In the genomic region with DNA sequence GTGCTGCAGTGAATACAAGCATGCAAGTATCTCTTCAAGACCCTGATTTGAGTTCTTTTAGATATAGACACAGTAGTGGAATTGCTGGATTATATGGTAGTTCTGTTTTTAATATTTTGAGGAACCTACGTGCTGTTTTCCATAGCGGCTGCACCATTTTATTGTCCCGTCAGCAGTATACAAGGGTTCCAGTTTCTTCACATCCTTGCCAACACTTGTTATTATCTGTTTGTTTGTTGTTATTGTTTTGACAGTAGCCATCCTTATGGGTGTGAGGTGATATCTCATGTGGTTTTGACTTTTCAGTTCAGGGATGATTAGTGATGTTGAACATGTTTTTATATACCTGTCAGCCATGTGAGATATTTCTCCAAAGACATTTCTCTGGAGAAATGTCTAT, we compare ENCODE assay signal across 28 cellular contexts. TPM values are rescaled to one million over a fixed set of nuclear protein-coding genes. Genes with fewer than 3 reads are reported as not detected.
A peak's percentile ranks its signal among the peaks of the same experiment; 100 is the strongest.
DNase-seq lines count a peak whose midpoint lies in the region; ATAC-seq, FAIRE-seq and TF ChIP-seq lines count a peak whose summit lies in the region.
"Had no signal": no experiment of that assay in that cellular context is flagged by ENCODE, and none has a peak within 500 bp of the region (broad histone marks: within the 10 kb centered on the region; RNA-seq: fewer than 3 reads in every experiment).

No MANE protein-coding gene starts in this region.

- TF ChIP-seq POLR2A in HepG2 (IDR thresholded peaks at IDR 0.05; ENCODE audit: insufficient read depth in 1 of 2, low read depth in 2 of 2, low read length in 2 of 2) (no peak), right lobe of liver (IDR thresholded peaks at IDR 0.05) (no peak), IMR-90 (IDR thresholded peaks at IDR 0.05; ENCODE audit: low read depth, low read length) (no peak), gastrocnemius medialis (IDR thresholded peaks at IDR 0.05) (no peak)

- no peak overlapping the region for H2AK5ac ChIP-seq in IMR-90 (ENCODE audit: low read depth, low read length)

- no peak overlapping the region for H3K14ac ChIP-seq in IMR-90 (replicated peaks; ENCODE audit: low read depth, low read length)

- peaks cover 27% of the 10 kb centered on the region for H3K4me1 Mint-ChIP-seq in endodermal cell
- H3K4me1 Mint-ChIP-seq in stimulated activated memory B cell treated with anti-CD40 and anti-IgM and Interleukin-4, amounts not matched to agents 10 μg/mL and 1 μg/mL and 100 μg/mL, for 72 hours, result no peaks in the 10 kb centered on the region
- H3K4me1 Mint-ChIP-seq: CD14-positive monocyte; CD4-positive, alpha-beta memory T cell; CD8-positive, alpha-beta memory T cell had no signal

- no peak overlapping the region for H2AK9ac ChIP-seq in IMR-90 (replicated peaks; ENCODE audit: low read depth, low read length, poor library complexity)

- H3K9me3 ChIP-seq in HepG2 (ENCODE audit: low read length), result no peaks in the 10 kb centered on the region
- no peaks in the 10 kb centered on the region for H3K9me3 ChIP-seq in right lobe of liver
- H3K9me3 ChIP-seq in IMR-90 (ENCODE audit: control insufficient read depth, insufficient read depth, low read length), result peaks cover 2% of the 10 kb centered on the region; the same call in 1 of the 2 replicates
- H3K9me3 ChIP-seq in endodermal cell (ENCODE audit: control insufficient read depth, low read length), result peaks cover 14% of the 10 kb centered on the region
- H3K9me3 ChIP-seq in smooth muscle cell (replicated peaks; ENCODE audit: low read depth), result no peaks in the 10 kb centered on the region
- no peaks in the 10 kb centered on the region for H3K9me3 ChIP-seq in gastrocnemius medialis
- H3K9me3 ChIP-seq: BE2C, BLaER1 had no signal

- H3F3A ChIP-seq in smooth muscle cell (ENCODE audit: low read depth), result peaks cover 8% of the 10 kb centered on the region

- H3K18ac ChIP-seq in IMR-90 (ENCODE audit: low read depth, low read length), result no peak overlapping the region

- H3K4ac ChIP-seq in IMR-90 (ENCODE audit: low read depth, low read length), result no peak overlapping the region

- no peak overlapping the region for H4K5ac ChIP-seq in IMR-90 (ENCODE audit: low read depth, low read length)

- POLR2A ChIA-PET in HepG2 (lab: Yijun Ruan, JAX), result no interaction called here
- POLR2A ChIA-PET in IMR-90 (lab: Charles Lee; ENCODE audit: unreplicated experiment), result no interaction called here

- no peak overlapping the region for H3K4me3 ChIP-seq in HepG2 (replicated peaks in 1 of 3; ENCODE audit: insufficient read depth in 1 of 3, low read depth in 2 of 3, low read length in 3 of 3)
- no peak overlapping the region for H3K4me3 ChIP-seq in right lobe of liver
- no peak overlapping the region for H3K4me3 ChIP-seq in IMR-90 (ENCODE audit: insufficient read depth, low read depth, low read length)
- H3K4me3 ChIP-seq in endodermal cell (ENCODE audit: low read length), result peak overlapping the region; percentile 5
- no peak overlapping the region for H3K4me3 ChIP-seq in smooth muscle cell
- H3K4me3 ChIP-seq in gastrocnemius medialis, result no peak overlapping the region
- H3K4me3 ChIP-seq: BLaER1 had no signal

- H2AFZ ChIP-seq in HepG2 (ENCODE audit: low read length) (no peak overlapping the region), IMR-90 (replicated peaks; ENCODE audit: low read length, poor library complexity) (no peak overlapping the region), smooth muscle cell (ENCODE audit: low read depth) (no peak overlapping the region)

- TF ChIP-seq EP300 in HepG2 (IDR thresholded peaks at IDR 0.05; ENCODE audit: low read depth in 2 of 2, low read length in 2 of 2), result no peak
- TF ChIP-seq EP300 in HepG2 (CRISPR knock-in tag; IDR thresholded peaks at IDR 0.05; ENCODE audit: borderline replicate concordance), result no peak

- H3K9me3 Mint-ChIP-seq in endodermal cell, result peaks cover 1% of the 10 kb centered on the region
- H3K9me3 Mint-ChIP-seq in stimulated activated memory B cell treated with anti-CD40 and anti-IgM and Interleukin-4, amounts not matched to agents 10 μg/mL and 1 μg/mL and 100 μg/mL, for 72 hours, result peaks cover 5% of the 10 kb centered on the region
- H3K9me3 Mint-ChIP-seq: CD4-positive, CD25-positive, alpha-beta regulatory T cell; CD8-positive, alpha-beta memory T cell had no signal

- H4K20me1 ChIP-seq in HepG2 (ENCODE audit: insufficient read depth, low read length) (no peaks in the 10 kb centered on the region), IMR-90 (ENCODE audit: insufficient read depth, low read length) (no peaks in the 10 kb centered on the region), smooth muscle cell (ENCODE audit: low read depth) (no peaks in the 10 kb centered on the region)
- H4K20me1 ChIP-seq: BLaER1 had no signal

- H3K36me3 ChIP-seq in HepG2 (replicated peaks in 1 of 2; ENCODE audit: control insufficient read depth in 1 of 2, insufficient read depth in 2 of 2, low read length in 2 of 2) (peaks cover 14 to 62% of the 10 kb centered on the region in 2 experiments), right lobe of liver (no peaks in the 10 kb centered on the region), IMR-90 (ENCODE audit: control insufficient read depth, insufficient read depth, low read length) (peaks cover 38% of the 10 kb centered on the region), endodermal cell (ENCODE audit: control insufficient read depth, insufficient read depth, low read length) (peaks cover 12% of the 10 kb centered on the region), smooth muscle cell (ENCODE audit: low read depth) (no peaks in the 10 kb centered on the region), gastrocnemius medialis (no peaks in the 10 kb centered on the region)
- H3K36me3 ChIP-seq: BE2C, BLaER1 had no signal

- H3K27me3 Mint-ChIP-seq in endodermal cell (ENCODE audit: insufficient read depth), result peaks cover 2% of the 10 kb centered on the region
- H3K27me3 Mint-ChIP-seq in stimulated activated memory B cell treated with anti-CD40 and anti-IgM and Interleukin-4, amounts not matched to agents 10 μg/mL and 1 μg/mL and 100 μg/mL, for 72 hours, result peaks cover 19% of the 10 kb centered on the region

- no peak overlapping the region for H2BK20ac ChIP-seq in IMR-90 (ENCODE audit: low read depth, low read length)

- intact Hi-C loops in HepG2 (cut with micrococcal nuclease; ENCODE audit: unreplicated experiment), result no loop called here
- intact Hi-C loops in right lobe of liver (cut with DNase I), result no loop called here
- intact Hi-C loops in IMR-90 (cut with micrococcal nuclease), result no loop called here
- intact Hi-C loops in gastrocnemius medialis (cut with DNase I; ENCODE audit: low total_unique reads), result no loop called here

- WGBS in HepG2 (ENCODE audit: low lambda C conversion rate), result 94% methylated on average over 3 of the region's 3 CpGs
- WGBS in right lobe of liver (ENCODE audit: insufficient coverage, low coverage, low lambda C conversion rate, missing lambda C conversion rate), result 94% methylated on average over 3 of the region's 3 CpGs
- no CpG with 5 or more reads among the region's 3 CpGs for WGBS in IMR-90 (ENCODE audit: extremely low coverage in 2 of 2, insufficient read length in 1 of 2), 2 experiments
- WGBS in endodermal cell (ENCODE audit: insufficient coverage in 1 of 2, insufficient read length in 1 of 2), 2 experiments, result 70 to 78% methylated on average over 3 of the region's 3 CpGs
- 95% methylated on average over 3 of the region's 3 CpGs for WGBS in smooth muscle cell (ENCODE audit: low lambda C conversion rate)

- peaks cover 3 to 37% of the 10 kb centered on the region in 2 experiments; a peak in 2 of 4 replicates for H3K79me1 ChIP-seq in IMR-90 (ENCODE audit: low read depth in 1 of 2, low read length in 2 of 2)

- H3K4me1 ChIP-seq in HepG2 (ENCODE audit: insufficient read depth, low read length) (peaks cover 57% of the 10 kb centered on the region), right lobe of liver (no peaks in the 10 kb centered on the region), IMR-90 (ENCODE audit: control insufficient read depth, insufficient read depth, low read length) (peaks cover 13% of the 10 kb centered on the region), endodermal cell (ENCODE audit: control insufficient read depth, insufficient read depth, low read length) (peaks cover 15% of the 10 kb centered on the region), smooth muscle cell (ENCODE audit: low read depth) (peaks cover 14% of the 10 kb centered on the region), gastrocnemius medialis (no peaks in the 10 kb centered on the region)
- H3K4me1 ChIP-seq: BE2C had no signal

- H3K27ac ChIP-seq in HepG2 (ENCODE audit: extremely low read length, insufficient read depth, low read length) (no peak overlapping the region), right lobe of liver (no peak overlapping the region), IMR-90 (ENCODE audit: insufficient read depth, low read length) (no peak overlapping the region), endodermal cell (ENCODE audit: low read depth, low read length) (no peak overlapping the region), smooth muscle cell (ENCODE audit: low read depth) (peak overlapping the region; percentile 36), gastrocnemius medialis (no peak overlapping the region)
- H3K27ac ChIP-seq: 22Rv1, BLaER1 had no signal

- H3K9me1 ChIP-seq in IMR-90 (ENCODE audit: insufficient read depth, low read length), result peaks cover 17% of the 10 kb centered on the region

- H3K79me2 ChIP-seq in HepG2 (ENCODE audit: insufficient read depth, low read length) (peaks cover 37% of the 10 kb centered on the region), smooth muscle cell (ENCODE audit: low read depth) (peaks cover 7% of the 10 kb centered on the region)

- TF ChIP-seq CTCF in HepG2 (CRISPR knock-in tag; IDR thresholded peaks at IDR 0.05) (no peak), right lobe of liver (IDR thresholded peaks at IDR 0.05) (no peak), IMR-90 (conservative IDR thresholded peaks at IDR 0.05; ENCODE audit: low read depth, low read length) (no peak), endodermal cell (conservative IDR thresholded peaks at IDR 0.05) (no peak), smooth muscle cell (IDR thresholded peaks at IDR 0.05; ENCODE audit: borderline replicate concordance, insufficient read depth, poor library complexity, severe bottlenecking) (no peak), gastrocnemius medialis (IDR thresholded peaks at IDR 0.05 in 4 of 5, conservative IDR thresholded peaks at IDR 0.05 in 1 of 5) (no peak)

- no peak overlapping the region for H3K27ac Mint-ChIP-seq in endodermal cell
- no peak overlapping the region for H3K27ac Mint-ChIP-seq in stimulated activated memory B cell treated with anti-CD40 and anti-IgM and Interleukin-4, amounts not matched to agents 10 μg/mL and 1 μg/mL and 100 μg/mL, for 72 hours
- H3K27ac Mint-ChIP-seq: CD14-positive monocyte; CD4-positive, CD25-positive, alpha-beta regulatory T cell; CD8-positive, alpha-beta memory T cell had no signal

- H3K4me2 ChIP-seq in HepG2 (ENCODE audit: low read depth, low read length) (no peak overlapping the region), IMR-90 (ENCODE audit: low read depth, low read length) (no peak overlapping the region), smooth muscle cell (no peak overlapping the region)
- H3K4me2 ChIP-seq: BLaER1 had no signal

- no peak for FAIRE-seq in HepG2 (lab: Jason Lieb, UNC)
- FAIRE-seq: GM12891, GM19239 had no signal

- no peak for DNase-seq in HepG2 (ENCODE audit: low spot score)
- no peak for DNase-seq in right lobe of liver
- no peak for DNase-seq in IMR-90
- no peak for DNase-seq in endodermal cell
- no peak for DNase-seq in smooth muscle cell (lab: John Stamatoyannopoulos, UW; ENCODE audit: unreplicated experiment)
- no peak for DNase-seq in gastrocnemius medialis
- no peak for DNase-seq in RKO (ENCODE audit: low spot score)
- DNase-seq: ACHN; BE2C; C1 segment of cervical spinal cord; CD4-positive, alpha-beta memory T cell; CD8-positive, alpha-beta memory T cell; COR-L47; DMS 273 treated with DMSO at 0.1 percent for 48 hours; DMS153; DMS53; DMS79; DND-41; EL; GDM1 had no signal

- H4K91ac ChIP-seq in IMR-90 (ENCODE audit: insufficient read depth, low read depth, low read length), result no peak overlapping the region

- no peak overlapping the region for H3K56ac ChIP-seq in IMR-90 (ENCODE audit: extremely low read depth, insufficient read depth, low read length)

- H3K9ac ChIP-seq in HepG2 (ENCODE audit: insufficient read depth, low read depth, low read length) (no peak overlapping the region), IMR-90 (ENCODE audit: low read depth, low read length) (no peak overlapping the region), endodermal cell (ENCODE audit: extremely low read depth, low read length, poor library complexity, severe bottlenecking) (no peak overlapping the region), smooth muscle cell (ENCODE audit: low read depth) (no peak overlapping the region)
- H3K9ac ChIP-seq: BLaER1 had no signal

- H3K27me3 ChIP-seq in HepG2 (ENCODE audit: control insufficient read depth in 1 of 2, insufficient read depth in 2 of 2, low read length in 2 of 2) (no peaks in the 10 kb centered on the region), right lobe of liver (no peaks in the 10 kb centered on the region), IMR-90 (ENCODE audit: control insufficient read depth, insufficient read depth, low read length) (no peaks in the 10 kb centered on the region), endodermal cell (ENCODE audit: control insufficient read depth, insufficient read depth, low read length, poor library complexity, severe bottlenecking) (no peaks in the 10 kb centered on the region), smooth muscle cell (ENCODE audit: low read depth) (no peaks in the 10 kb centered on the region), gastrocnemius medialis (no peaks in the 10 kb centered on the region)
- H3K27me3 ChIP-seq: BE2C, BLaER1 had no signal

- no peak overlapping the region for H2BK15ac ChIP-seq in IMR-90 (ENCODE audit: low read depth, low read length)

- dilution Hi-C loops in IMR-90 (cut with HindIII; ENCODE audit: low sequenced_read_pairs, unreplicated experiment), result no loop called here

- CTCF ChIA-PET in HepG2 (lab: Yijun Ruan, JAX; ENCODE audit: low intra/inter-chr PET ratio, low total read pairs), result no interaction called here
- CTCF ChIA-PET in IMR-90 (lab: Yijun Ruan, JAX), result no interaction called here

- TF ChIP-seq RAD21 in HepG2 (CRISPR knock-in tag; IDR thresholded peaks at IDR 0.05) (no peak), IMR-90 (IDR thresholded peaks at IDR 0.05; ENCODE audit: low read length) (no peak)

- H2BK120ac ChIP-seq in IMR-90 (ENCODE audit: low read depth, low read length), result no peak overlapping the region

- H3K36me3 Mint-ChIP-seq in endodermal cell (ENCODE audit: low read depth), result peaks cover 12% of the 10 kb centered on the region
- H3K36me3 Mint-ChIP-seq in stimulated activated memory B cell treated with anti-CD40 and anti-IgM and Interleukin-4, amounts not matched to agents 10 μg/mL and 1 μg/mL and 100 μg/mL, for 72 hours, result no peaks in the 10 kb centered on the region
- H3K36me3 Mint-ChIP-seq: CD14-positive monocyte; CD4-positive, alpha-beta memory T cell; CD4-positive, CD25-positive, alpha-beta regulatory T cell had no signal

- no peak overlapping the region for H4K8ac ChIP-seq in IMR-90 (ENCODE audit: low read depth in 2 of 2, low read length in 2 of 2)

- ATAC-seq in HepG2 (no peak), right lobe of liver (no peak), IMR-90 (ENCODE audit: low read depth) (no peak), gastrocnemius medialis (no peak)
- no peak for ATAC-seq in stimulated activated memory B cell treated with anti-CD40 and anti-IgM and Interleukin-4, amounts not matched to agents 10 μg/mL and 1 μg/mL and 100 μg/mL, for 72 hours

- H3K23ac ChIP-seq in IMR-90 (ENCODE audit: low read depth, low read length), result no peak overlapping the region

- H3K4me3 Mint-ChIP-seq in endodermal cell, result no peak overlapping the region
- no peak overlapping the region for H3K4me3 Mint-ChIP-seq in stimulated activated memory B cell treated with anti-CD40 and anti-IgM and Interleukin-4, amounts not matched to agents 10 μg/mL and 1 μg/mL and 100 μg/mL, for 72 hours
- H3K4me3 Mint-ChIP-seq: CD14-positive monocyte; CD4-positive, CD25-positive, alpha-beta regulatory T cell; CD8-positive, alpha-beta memory T cell had no signal

- BruUV-seq in HepG2 (replicated peaks; lab: Mats Ljungman, UMichigan), result no TSS peak
- BruUV-seq in IMR-90 (replicated peaks; lab: Mats Ljungman, UMichigan), result no TSS peak

- H2BK5ac ChIP-seq in IMR-90 (ENCODE audit: low read depth, low read length, poor library complexity, severe bottlenecking), result no peak overlapping the region

- in situ Hi-C loops in HepG2 (cut with HindIII; ENCODE audit: extremely low pct_ligation_motif_present, low pct_unique_long_range_greater_than_20kb) (no loop called here), IMR-90 (cut with MboI; ENCODE audit: low sequenced_read_pairs) (no loop called here), gastrocnemius medialis (cut with MboI; ENCODE audit: low sequenced_read_pairs in 4 of 4) (no loop called here)

RNA-seq across cellular contexts. Expression of a gene that starts 53.2 kb away (rescaled TPM):
- 47.7 and 77.7 TPM in 2 replicates for total RNA-seq in HepG2 (2016; rRNA removed; fragmentation: Illumina TruSeq; extraction: Trizol)
- 7.7 and 8.2 TPM in 2 replicates for total RNA-seq in HepG2 (2016; cell fraction: cytosol; rRNA removed; fragmentation: Illumina TruSeq; extraction: Trizol; ENCODE audit: low read depth)
- 48.1 and 76.8 TPM in 2 replicates for total RNA-seq in HepG2 (2016; cell fraction: insoluble cytoplasmic fraction; rRNA removed; fragmentation: Illumina TruSeq; extraction: Trizol)
- total RNA-seq in HepG2 (2016; cell fraction: membrane; rRNA removed; fragmentation: Illumina TruSeq; extraction: Trizol), result 25.2 and 27.9 TPM in 2 replicates
- 84.2 and 94.2 TPM in 2 replicates for total RNA-seq in HepG2 (2016; cell fraction: nucleus; rRNA removed; fragmentation: Illumina TruSeq; extraction: Trizol)
- polyA plus RNA-seq in HepG2 (2011; rRNA removed), result 38.9 and 75.3 TPM in 2 replicates
- 37.4 and 45.8 TPM in 2 replicates for polyA plus RNA-seq in HepG2 (2011; cell fraction: cytosol; rRNA removed)
- 30.8 and 50.6 TPM in 2 replicates for polyA plus RNA-seq in HepG2 (2011; cell fraction: nucleus; rRNA removed)
- 25.9 and 27.9 TPM in 2 replicates for polyA plus RNA-seq in HepG2 (2012)
- 2.9 TPM in 2 replicates for polyA plus RNA-seq in HepG2 (2016; cell fraction: cytosol; fragmentation: Illumina TruSeq; extraction: Trizol; ENCODE audit: low read depth)
- polyA plus RNA-seq in HepG2 (2016; cell fraction: insoluble cytoplasmic fraction; fragmentation: Illumina TruSeq; extraction: Trizol; ENCODE audit: low read depth), result 35.7 and 36.2 TPM in 2 replicates
- polyA plus RNA-seq in HepG2 (2016; cell fraction: membrane; fragmentation: Illumina TruSeq; extraction: Trizol; ENCODE audit: low read depth), result 9.9 and 10.1 TPM in 2 replicates
- polyA plus RNA-seq in HepG2 (2016; cell fraction: nucleus; fragmentation: Illumina TruSeq; extraction: Trizol; ENCODE audit: insufficient read depth, low read depth), result 95.3 and 95.9 TPM in 2 replicates
- 0.05 and 162 TPM in 2 replicates for polyA minus RNA-seq in HepG2 (2011; rRNA and poly(A)+ RNA removed; ENCODE audit: low replicate concordance)
- 40.8 and 64.9 TPM in 2 replicates for polyA minus RNA-seq in HepG2 (2011; cell fraction: cytosol; rRNA and poly(A)+ RNA removed)
- polyA minus RNA-seq in HepG2 (2011; cell fraction: nucleus; rRNA and poly(A)+ RNA removed), result 47.0 and 73.8 TPM in 2 replicates
- total RNA-seq in right lobe of liver, result under 1 TPM in 5 of 6 experiments, not detected in 1; 0.06 to 0.37 (median 0.29) TPM
- 18.6 and 21.9 TPM in 2 replicates for total RNA-seq in IMR-90 (2012; rRNA removed)
- polyA plus RNA-seq in IMR-90 (2012; rRNA removed), result 19.8 and 26.3 TPM in 2 replicates
- 22.9 and 37.5 TPM in 2 replicates for polyA plus RNA-seq in IMR-90 (2012; cell fraction: cytosol; rRNA removed)
- 17.5 and 57.8 TPM in 2 replicates for polyA plus RNA-seq in IMR-90 (2012; cell fraction: nucleus; rRNA removed; ENCODE audit: low replicate concordance)
- total RNA-seq in endodermal cell, result 10 to 100 TPM in 1 of 2 donors, 1 to 10 TPM in 1; 9.2 to 13.0 TPM
- 58.9 TPM for polyA plus RNA-seq in endodermal cell (2013, experiment 1 of 2)
- 53.9 TPM for polyA plus RNA-seq in endodermal cell (2013, experiment 2 of 2)
- 34.3 and 38.8 TPM in 2 replicates for total RNA-seq in smooth muscle cell
- 15.5 and 24.5 TPM in 2 replicates for polyA plus RNA-seq in smooth muscle cell
- 1 to 10 TPM in 2 of 4 donors, under 1 TPM in 2; 0.51 to 1.5 (median 1.0) TPM for total RNA-seq in gastrocnemius medialis
- total RNA-seq: CD4-positive, alpha-beta memory T cell; CD8-positive, alpha-beta memory T cell; G401 had no signal
- polyA plus RNA-seq: CD8-positive, alpha-beta memory T cell had no signal
